16 cellular contexts compared by ENCODE assay signal in genomic region chr2:20534913-20535801, GRCh38.
DNase-seq lines count a peak whose midpoint lies in the region; ATAC-seq and TF ChIP-seq lines count a peak whose summit lies in the region.
"Had no signal": no experiment of that assay in that cellular context is flagged by ENCODE, and none has a peak within 500 bp of the region (broad histone marks: within the 10 kb centered on the region; RNA-seq: fewer than 3 reads in every experiment).

No MANE protein-coding gene starts in this region.

- H3K36me3 Mint-ChIP-seq in WTC11 = no peaks in the 10 kb centered on the region
- H3K36me3 Mint-ChIP-seq: CD4-positive, CD25-positive, alpha-beta regulatory T cell had no signal

- no peak overlapping the region for H2BK5ac ChIP-seq in neuronal stem cell (ENCODE audit: low read length)

- H3K14ac ChIP-seq in neuronal stem cell (ENCODE audit: low read length) = no peak overlapping the region

- H2BK12ac ChIP-seq in neuronal stem cell (ENCODE audit: low read length) = no peak overlapping the region

- POLR2A ChIA-PET in WTC11 (lab: Charles Lee) = interaction anchor here (0.5 kb wide), 1 partner anchor 25 kb away, joined by 3 read pairs; no protein-coding TSS in a partner anchor

- H3K4me1 Mint-ChIP-seq in WTC11 = peaks cover 40% of the 10 kb centered on the region
- H3K4me1 Mint-ChIP-seq: CD4-positive, CD25-positive, alpha-beta regulatory T cell had no signal

- no peaks in the 10 kb centered on the region for H3K9me3 ChIP-seq in neuronal stem cell (replicated peaks in 1 of 2; ENCODE audit: control insufficient read depth in 2 of 2, insufficient read depth in 1 of 2, low read depth in 1 of 2, low read length in 2 of 2)
- H3K9me3 ChIP-seq: SJSA1 had no signal

- H3K4me2 ChIP-seq in neuronal stem cell (ENCODE audit: insufficient read depth, low read length, poor library complexity, severe bottlenecking) = no peak overlapping the region

- CTCF ChIA-PET in WTC11 (lab: Charles Lee) = interaction anchor here (0.9 kb wide), 2 partner anchors 116 to 124 kb away, joined by 3 to 4 read pairs; partner anchors contain the start of gene HS1BP3

- H2BK15ac ChIP-seq in neuronal stem cell (ENCODE audit: low read length) = no peak overlapping the region

- H3K79me1 ChIP-seq in neuronal stem cell (ENCODE audit: low read depth, low read length) = no peaks in the 10 kb centered on the region

- peaks cover 6% of the 10 kb centered on the region; the same call in 1 of the 2 replicates for H3K27me3 Mint-ChIP-seq in WTC11 (ENCODE audit: low read depth)

- DNase-seq in WTC11 (ENCODE audit: low spot score) (no peak), left ventricle myocardium superior (peak; percentile 75), neuronal stem cell (ENCODE audit: low spot score) (no peak), hypothalamus (lab: John Stamatoyannopoulos, UW) (no peak), cerebellum (ENCODE audit: low spot score) (no peak), DMS79 treated with DMSO at 0.1 percent for 48 hours (lab: John Stamatoyannopoulos, UW) (no peak)
- DNase-seq: CD4-positive, CD25-positive, alpha-beta regulatory T cell; GOT3; Karpas-422; NCI-H1105 treated with DMSO at 0.1 percent for 48 hours; NCI-H187 treated with DMSO at 0.1 percent for 48 hours; NCI-H2171; NCI-H510A had no signal

- no peaks in the 10 kb centered on the region for H3K9me3 Mint-ChIP-seq in WTC11
- H3K9me3 Mint-ChIP-seq: CD4-positive, CD25-positive, alpha-beta regulatory T cell had no signal

- ATAC-seq in WTC11 = no peak
- ATAC-seq in left ventricle myocardium superior = peak; percentile 71
- ATAC-seq in GM18498 (IDR thresholded peaks at IDR 0.05; ENCODE audit: unreplicated experiment) = no peak

- no peak overlapping the region for H2AFZ ChIP-seq in neuronal stem cell (ENCODE audit: low read length)

- H4K8ac ChIP-seq in neuronal stem cell (ENCODE audit: low read depth, low read length) = no peak overlapping the region

- intact Hi-C loops in left ventricle myocardium superior (cut with micrococcal nuclease) = no loop called here

- H3K18ac ChIP-seq in neuronal stem cell (ENCODE audit: low read length) = peak overlapping the region; percentile 20

- H3K27ac ChIP-seq in C4-2B (peak overlapping the region; percentile 58), neuronal stem cell (replicated peaks; ENCODE audit: low read length) (no peak overlapping the region)
- H3K27ac ChIP-seq: SJSA1 had no signal

- WGBS in neuronal stem cell (ENCODE audit: extremely low coverage in 2 of 2, insufficient read length in 2 of 2, insufficient replicate concordance in 1 of 2), 2 donors = no CpG with 5 or more reads among the region's 19 CpGs

- no peak overlapping the region for H2BK120ac ChIP-seq in neuronal stem cell (ENCODE audit: low read depth, low read length)

- no peak overlapping the region for H3K4me3 ChIP-seq in neuronal stem cell (ENCODE audit: low read length in 2 of 2)
- H3K4me3 ChIP-seq: SJSA1 had no signal

- H2AK5ac ChIP-seq in neuronal stem cell (ENCODE audit: low read depth, low read length) = no peak overlapping the region

- TF ChIP-seq CTCF in C4-2B (conservative IDR thresholded peaks at IDR 0.05) (no peak), WTC11 (IDR thresholded peaks at IDR 0.05) (no peak)

- H3K4me3 Mint-ChIP-seq in WTC11 = no peak overlapping the region
- H3K4me3 Mint-ChIP-seq: CD4-positive, CD25-positive, alpha-beta regulatory T cell had no signal

- H3K23ac ChIP-seq in neuronal stem cell (ENCODE audit: low read depth, low read length, poor library complexity) = no peak overlapping the region

- no peak overlapping the region for H4K91ac ChIP-seq in neuronal stem cell (ENCODE audit: low read depth, low read length, poor library complexity)

- H3K9ac ChIP-seq in neuronal stem cell (ENCODE audit: low read depth, low read length, poor library complexity) = no peak overlapping the region

- peaks cover 22 to 30% of the 10 kb centered on the region in 2 donors for H3K4me1 ChIP-seq in neuronal stem cell (ENCODE audit: control insufficient read depth in 2 of 2, insufficient read depth in 1 of 2, low read depth in 1 of 2, low read length in 2 of 2)

- H3K36me3 ChIP-seq in neuronal stem cell (replicated peaks in 1 of 2; ENCODE audit: control insufficient read depth in 2 of 2, insufficient read depth in 2 of 2, low read length in 2 of 2) = no peaks in the 10 kb centered on the region
- H3K36me3 ChIP-seq: SJSA1 had no signal

- no peak overlapping the region for H3K27ac Mint-ChIP-seq in WTC11
- H3K27ac Mint-ChIP-seq: CD4-positive, CD25-positive, alpha-beta regulatory T cell had no signal

- no peak overlapping the region for H3K4ac ChIP-seq in neuronal stem cell (ENCODE audit: low read length)

- peaks cover 0 to 12% (median 0%) of the 10 kb centered on the region in 3 experiments for H3K27me3 ChIP-seq in neuronal stem cell (ENCODE audit: control insufficient read depth in 3 of 3, insufficient read depth in 3 of 3, low read depth in 1 of 3, low read length in 3 of 3)
- H3K27me3 ChIP-seq: SJSA1 had no signal

TF ChIP-seq in WTC11, 78 proteins besides CTCF, POLR2A, EP300 and RAD21:
- TF ChIP-seq ZNF317 (CRISPR knock-in tag; IDR thresholded peaks at IDR 0.05; ENCODE audit: borderline replicate concordance, low read depth) (no peak), GABPB1 (CRISPR knock-in tag; IDR thresholded peaks at IDR 0.05) (peak; percentile 78), ERG (CRISPR knock-in tag; IDR thresholded peaks at IDR 0.05) (no peak)
